1 cellular context compared by ENCODE assay signal in the genomic region with DNA sequence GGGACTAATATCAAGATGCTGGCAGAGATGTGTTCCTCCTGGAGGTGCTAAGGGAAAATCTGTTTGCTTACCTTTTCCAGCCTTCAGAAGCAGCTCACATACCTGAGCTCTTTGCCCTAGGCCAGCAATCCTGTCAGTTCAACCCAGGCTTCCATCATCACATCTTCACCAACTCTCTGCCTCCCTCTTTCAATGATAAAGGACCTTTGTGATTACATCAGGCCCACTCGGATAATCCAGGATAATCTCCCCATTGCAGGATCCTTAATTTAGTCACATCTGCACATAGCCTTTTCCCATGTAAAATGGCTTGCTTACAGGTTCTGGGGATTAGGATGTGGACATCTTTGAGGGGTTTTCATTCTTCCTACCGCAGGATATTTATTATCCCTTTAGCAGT.
TF ChIP-seq lines count a peak whose summit lies in the region.

No MANE protein-coding gene starts in this region.

TF ChIP-seq in GM23338, 12 proteins besides CTCF, POLR2A, EP300 and RAD21 (continued from another document):
- no peak for TF ChIP-seq ZNF462 (CRISPR knock-in tag; IDR thresholded peaks at IDR 0.05)
- TF ChIP-seq ZNF331 (CRISPR knock-in tag; IDR thresholded peaks at IDR 0.05; ENCODE audit: low read depth): no peak
- no peak for TF ChIP-seq NANOG (IDR thresholded peaks at IDR 0.05; ENCODE audit: borderline replicate concordance)
- no peak for TF ChIP-seq EZH2 (IDR thresholded peaks at IDR 0.05; ENCODE audit: low read depth, unreplicated experiment)
- TF ChIP-seq STAT1 (IDR thresholded peaks at IDR 0.05; ENCODE audit: unreplicated experiment): no peak
- TF ChIP-seq POLR2AphosphoS5 (IDR thresholded peaks at IDR 0.05; ENCODE audit: low read depth): no peak
- TF ChIP-seq ZNF114 (CRISPR knock-in tag; IDR thresholded peaks at IDR 0.05): no peak
- TF ChIP-seq, protein P1, sequence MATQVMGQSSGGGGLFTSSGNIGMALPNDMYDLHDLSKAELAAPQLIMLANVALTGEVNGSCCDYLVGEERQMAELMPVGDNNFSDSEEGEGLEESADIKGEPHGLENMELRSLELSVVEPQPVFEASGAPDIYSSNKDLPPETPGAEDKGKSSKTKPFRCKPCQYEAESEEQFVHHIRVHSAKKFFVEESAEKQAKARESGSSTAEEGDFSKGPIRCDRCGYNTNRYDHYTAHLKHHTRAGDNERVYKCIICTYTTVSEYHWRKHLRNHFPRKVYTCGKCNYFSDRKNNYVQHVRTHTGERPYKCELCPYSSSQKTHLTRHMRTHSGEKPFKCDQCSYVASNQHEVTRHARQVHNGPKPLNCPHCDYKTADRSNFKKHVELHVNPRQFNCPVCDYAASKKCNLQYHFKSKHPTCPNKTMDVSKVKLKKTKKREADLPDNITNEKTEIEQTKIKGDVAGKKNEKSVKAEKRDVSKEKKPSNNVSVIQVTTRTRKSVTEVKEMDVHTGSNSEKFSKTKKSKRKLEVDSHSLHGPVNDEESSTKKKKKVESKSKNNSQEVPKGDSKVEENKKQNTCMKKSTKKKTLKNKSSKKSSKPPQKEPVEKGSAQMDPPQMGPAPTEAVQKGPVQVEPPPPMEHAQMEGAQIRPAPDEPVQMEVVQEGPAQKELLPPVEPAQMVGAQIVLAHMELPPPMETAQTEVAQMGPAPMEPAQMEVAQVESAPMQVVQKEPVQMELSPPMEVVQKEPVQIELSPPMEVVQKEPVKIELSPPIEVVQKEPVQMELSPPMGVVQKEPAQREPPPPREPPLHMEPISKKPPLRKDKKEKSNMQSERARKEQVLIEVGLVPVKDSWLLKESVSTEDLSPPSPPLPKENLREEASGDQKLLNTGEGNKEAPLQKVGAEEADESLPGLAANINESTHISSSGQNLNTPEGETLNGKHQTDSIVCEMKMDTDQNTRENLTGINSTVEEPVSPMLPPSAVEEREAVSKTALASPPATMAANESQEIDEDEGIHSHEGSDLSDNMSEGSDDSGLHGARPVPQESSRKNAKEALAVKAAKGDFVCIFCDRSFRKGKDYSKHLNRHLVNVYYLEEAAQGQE (IDR thresholded peaks at IDR 0.05; ENCODE audit: unreplicated experiment): no peak
